Comparison of ENCODE assay signal across 18 cellular contexts in the genomic region with DNA sequence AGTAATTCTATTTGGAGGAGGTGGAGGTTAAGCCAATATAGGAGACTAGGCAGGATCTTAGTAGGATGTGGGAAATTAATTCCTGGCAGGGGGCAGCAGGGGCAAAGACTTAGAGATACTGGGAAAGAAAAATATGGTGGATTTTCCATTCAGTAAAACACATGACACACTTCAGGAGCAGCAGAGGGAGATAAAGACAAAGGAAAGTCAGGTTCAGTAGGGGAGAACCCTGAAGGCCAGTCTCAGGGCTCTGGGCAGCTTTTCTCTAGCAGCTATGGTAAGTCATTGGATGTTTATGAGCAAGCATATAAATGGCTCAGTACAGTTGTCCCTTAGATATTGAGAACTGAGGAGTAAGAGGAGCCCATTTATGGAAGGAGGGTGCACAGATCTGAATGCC.
DNase-seq lines count a peak whose midpoint lies in the region; ATAC-seq and TF ChIP-seq lines count a peak whose summit lies in the region.
"Had no signal": no experiment of that assay in that cellular context is flagged by ENCODE, and none has a peak within 500 bp of the region (broad histone marks: within the 10 kb centered on the region; RNA-seq: fewer than 3 reads in every experiment).

No MANE protein-coding gene starts in this region.

- no peaks in the 10 kb centered on the region for H4K20me1 ChIP-seq in osteoblast (ENCODE audit: insufficient read depth, low read length)

- no peak overlapping the region for H3K4me3 Mint-ChIP-seq in activated CD8-positive, alpha-beta T cell treated with anti-CD3 and anti-CD28 coated beads, Interleukin-2, amount 10 ng/mL, durations not matched to agents 7 days and 5 days
- H3K4me3 Mint-ChIP-seq: B cell; CD4-positive, CD25-positive, alpha-beta regulatory T cell; H9 had no signal

- no peak overlapping the region for H3K4me2 ChIP-seq in osteoblast (ENCODE audit: insufficient read depth, low read length)
- H3K4me2 ChIP-seq: KMS-11 had no signal

- intact Hi-C loops in lower leg skin (cut with DNase I; ENCODE audit: low total_unique reads), result no loop called here

- no peaks in the 10 kb centered on the region for H3K4me1 ChIP-seq in osteoblast (ENCODE audit: insufficient read depth, low read length)
- H3K4me1 ChIP-seq: SJSA1 had no signal

- H3K9me3 ChIP-seq in osteoblast (ENCODE audit: low read depth, low read length), result no peaks in the 10 kb centered on the region
- H3K9me3 ChIP-seq: SJSA1 had no signal

- DNase-seq in HT1080 (ENCODE audit: low read depth) (peak; percentile 10), RKO (ENCODE audit: low spot score) (peak; percentile 11), fibroblast of villous mesenchyme (ENCODE audit: low read depth) (no peak), osteoblast (ENCODE audit: insufficient read length, low spot score, missing footprints) (no peak), lower leg skin (ENCODE audit: low spot score in 2 of 2) (no peak)
- DNase-seq in activated CD8-positive, alpha-beta T cell treated with anti-CD3 and anti-CD28 coated beads, Interleukin-2, amount 10 ng/mL, durations not matched to agents 7 days and 5 days, result no peak
- DNase-seq: CD4-positive, CD25-positive, alpha-beta regulatory T cell; DMS79; H9; NCI-H1048; NCI-H146; NCI-H2081; NCI-H524 treated with DMSO at 0.1 percent for 48 hours; NK-92 treated with Interleukin-12 subunit alpha and Interleukin-12 subunit beta, amount 100 ng/mL, for 24 hours had no signal

- no peak for ATAC-seq in GM21825 (IDR thresholded peaks at IDR 0.05; ENCODE audit: unreplicated experiment)
- no peak for ATAC-seq in activated CD8-positive, alpha-beta T cell treated with anti-CD3 and anti-CD28 coated beads, Interleukin-2, amount 10 ng/mL, durations not matched to agents 7 days and 5 days

- no peaks in the 10 kb centered on the region for H3K9me3 Mint-ChIP-seq in activated CD8-positive, alpha-beta T cell treated with anti-CD3 and anti-CD28 coated beads, Interleukin-2, amount 10 ng/mL, durations not matched to agents 7 days and 5 days (ENCODE audit: insufficient read depth)
- H3K9me3 Mint-ChIP-seq: CD4-positive, CD25-positive, alpha-beta regulatory T cell; H9 had no signal

- peak; percentile 8 for TF ChIP-seq CTCF in fibroblast of villous mesenchyme (IDR thresholded peaks at IDR 0.05; ENCODE audit: insufficient read depth, low read depth, low read length)
- peak; percentile 16 for TF ChIP-seq CTCF in osteoblast (IDR thresholded peaks at IDR 0.05; ENCODE audit: extremely low read depth, low read depth, low read length)
- TF ChIP-seq CTCF in lower leg skin (IDR thresholded peaks at IDR 0.05), result no peak

- H3K4me3 ChIP-seq in fibroblast of villous mesenchyme (ENCODE audit: low read depth, low read length), result no peak overlapping the region
- no peak overlapping the region for H3K4me3 ChIP-seq in osteoblast (ENCODE audit: insufficient read depth, low read length)
- H3K4me3 ChIP-seq in lower leg skin (ENCODE audit: low read depth, poor library complexity, severe bottlenecking), result no peak overlapping the region
- H3K4me3 ChIP-seq: SJSA1 had no signal

- H3K36me3 Mint-ChIP-seq in activated CD8-positive, alpha-beta T cell treated with anti-CD3 and anti-CD28 coated beads, Interleukin-2, amount 10 ng/mL, durations not matched to agents 7 days and 5 days (ENCODE audit: low read depth), result no peaks in the 10 kb centered on the region
- H3K36me3 Mint-ChIP-seq: CD4-positive, CD25-positive, alpha-beta regulatory T cell had no signal

- POLR2A ChIA-PET in activated CD8-positive, alpha-beta T cell treated with anti-CD3 and anti-CD28 coated beads, Interleukin-2, amount 10 ng/mL, durations not matched to agents 7 days and 5 days (lab: Charles Lee), result no interaction called here

- no peaks in the 10 kb centered on the region for H3K27me3 Mint-ChIP-seq in activated CD8-positive, alpha-beta T cell treated with anti-CD3 and anti-CD28 coated beads, Interleukin-2, amount 10 ng/mL, durations not matched to agents 7 days and 5 days (ENCODE audit: low read depth)
- H3K27me3 Mint-ChIP-seq: CD4-positive, CD25-positive, alpha-beta regulatory T cell had no signal

- H3K4me1 Mint-ChIP-seq in activated CD8-positive, alpha-beta T cell treated with anti-CD3 and anti-CD28 coated beads, Interleukin-2, amount 10 ng/mL, durations not matched to agents 7 days and 5 days (ENCODE audit: low read depth), result no peaks in the 10 kb centered on the region
- H3K4me1 Mint-ChIP-seq: B cell; CD4-positive, CD25-positive, alpha-beta regulatory T cell had no signal

- H3K27me3 ChIP-seq in osteoblast (ENCODE audit: insufficient read depth, low read length), result no peaks in the 10 kb centered on the region

- no peak overlapping the region for H3K27ac ChIP-seq in osteoblast (ENCODE audit: low read depth, low read length)
- H3K27ac ChIP-seq: KMS-11, SJSA1 had no signal

- H3K79me2 ChIP-seq in osteoblast (ENCODE audit: insufficient read depth, low read length), result no peaks in the 10 kb centered on the region

- CTCF ChIA-PET in activated CD8-positive, alpha-beta T cell treated with anti-CD3 and anti-CD28 coated beads, Interleukin-2, amount 10 ng/mL, durations not matched to agents 7 days and 5 days (lab: Charles Lee), result no interaction called here

- no peak for TF ChIP-seq POLR2A in lower leg skin (IDR thresholded peaks at IDR 0.05)

- H3K27ac Mint-ChIP-seq in activated CD8-positive, alpha-beta T cell treated with anti-CD3 and anti-CD28 coated beads, Interleukin-2, amount 10 ng/mL, durations not matched to agents 7 days and 5 days, result no peak overlapping the region
- H3K27ac Mint-ChIP-seq: B cell; CD4-positive, CD25-positive, alpha-beta regulatory T cell; H9 had no signal

- H2AFZ ChIP-seq in osteoblast (ENCODE audit: low read length), result no peak overlapping the region

- no peaks in the 10 kb centered on the region for H3K36me3 ChIP-seq in osteoblast (ENCODE audit: insufficient read depth, low read length)
- H3K36me3 ChIP-seq: SJSA1 had no signal

Comparison
In these comparisons a context has a peak if more than half of its experiments do, and no peak if none do; other contexts are left out.
1. DNase-seq: peak in HT1080 (single experiment) and RKO (single experiment); none in fibroblast of villous mesenchyme (single experiment), osteoblast (single experiment), activated CD8-positive, alpha-beta T cell treated with anti-CD3 and anti-CD28 coated beads, Interleukin-2, amount 10 ng/mL, durations not matched to agents 7 days and 5 days (single experiment) and lower leg skin (0 of 2).
2. CTCF ChIP-seq: peak in fibroblast of villous mesenchyme (single experiment) and osteoblast (single experiment); none in lower leg skin (0 of 3).